9 cellular contexts compared by ENCODE assay signal in genomic region chr11:94740083-94740974, GRCh38. TPM values are rescaled to one million over a fixed set of nuclear protein-coding genes. Genes with fewer than 3 reads are reported as not detected.
DNase-seq lines count a peak whose midpoint lies in the region; ATAC-seq and TF ChIP-seq lines count a peak whose summit lies in the region.
"Had no signal": no experiment of that assay in that cellular context is flagged by ENCODE, and none has a peak within 500 bp of the region (broad histone marks: within the 10 kb centered on the region; RNA-seq: fewer than 3 reads in every experiment).

No MANE protein-coding gene starts in this region.

- no TSS peak for BruUV-seq in Caco-2 (replicated peaks; lab: Mats Ljungman, UMichigan)

- no peaks in the 10 kb centered on the region for H3K9me3 Mint-ChIP-seq in Caco-2 (ENCODE audit: unreplicated experiment)

- no peaks in the 10 kb centered on the region for H3K36me3 ChIP-seq in neuron (ENCODE audit: insufficient read depth, low read length)
- H3K36me3 ChIP-seq in Caco-2 (ENCODE audit: control insufficient read depth, insufficient read depth, low read length), result no peaks in the 10 kb centered on the region

- H3K4me1 ChIP-seq in foreskin keratinocyte (peaks cover 39% of the 10 kb centered on the region), neuron (ENCODE audit: insufficient read depth, low read length) (peaks cover 36% of the 10 kb centered on the region), Caco-2 (peaks cover 55% of the 10 kb centered on the region)

- no peaks in the 10 kb centered on the region for H3K36me3 Mint-ChIP-seq in Caco-2 (ENCODE audit: insufficient read depth, unreplicated experiment)

- no peak for TF ChIP-seq POLR2A in GM18505 (IDR thresholded peaks at IDR 0.05; ENCODE audit: borderline replicate concordance, extremely low read depth, insufficient read depth, insufficient read length)

- TF ChIP-seq CTCF in WI38 (IDR thresholded peaks at IDR 0.05; ENCODE audit: low read depth, low read length) (no peak), foreskin keratinocyte (conservative IDR thresholded peaks at IDR 0.05) (no peak), Caco-2 (IDR thresholded peaks at IDR 0.05; ENCODE audit: insufficient read depth in 1 of 2, low read depth in 1 of 2, low read length in 1 of 2, severe bottlenecking in 1 of 2, unreplicated experiment in 1 of 2) (no peak)

- H3K4me3 ChIP-seq in WI38 (ENCODE audit: low read depth, low read length), result peak overlapping the region; percentile 57
- peak overlapping the region; percentile 72 for H3K4me3 ChIP-seq in neuron (ENCODE audit: low read length)
- H3K4me3 ChIP-seq in Caco-2 (ENCODE audit: low read depth, low read length), result no peak overlapping the region

- no peak overlapping the region for H3K4me3 Mint-ChIP-seq in Caco-2 (ENCODE audit: unreplicated experiment)

- POLR2A ChIA-PET in Caco-2 (lab: Charles Lee), result no interaction called here

- no peaks in the 10 kb centered on the region for H3K27me3 ChIP-seq in foreskin keratinocyte
- no peaks in the 10 kb centered on the region for H3K27me3 ChIP-seq in neuron (ENCODE audit: insufficient read depth, low read length)
- H3K27me3 ChIP-seq in Caco-2 (replicated peaks; ENCODE audit: control insufficient read depth, insufficient read depth, low read length), result no peaks in the 10 kb centered on the region

- H3K27ac Mint-ChIP-seq in Caco-2 (ENCODE audit: unreplicated experiment), result no peak overlapping the region

- H3K4me1 Mint-ChIP-seq in Caco-2 (ENCODE audit: low read depth, unreplicated experiment), result peaks cover 9% of the 10 kb centered on the region

- CTCF ChIA-PET in Caco-2 (lab: Charles Lee), result interaction anchor here (0.8 to 1.3 kb wide), 4 partner anchors 46 to 117 kb away, joined by 3 read pairs; no protein-coding TSS in a partner anchor

- ATAC-seq in HG03342 (IDR thresholded peaks at IDR 0.05; ENCODE audit: unreplicated experiment), result peak; percentile 21
- ATAC-seq in foreskin keratinocyte, result peak; percentile 51
- no peak for ATAC-seq in GM18505 (IDR thresholded peaks at IDR 0.05; ENCODE audit: unreplicated experiment)

- no peaks in the 10 kb centered on the region for H3K9me3 ChIP-seq in neuron (ENCODE audit: low read length)
- H3K9me3 ChIP-seq in Caco-2, result no peaks in the 10 kb centered on the region

- DNase-seq in DMS53 (lab: John Stamatoyannopoulos, UW) (peak; percentile 78), foreskin keratinocyte (no peak), Caco-2 (no peak), NOMO-1 treated with DMSO at 0.1 percent for 48 hours (lab: John Stamatoyannopoulos, UW; ENCODE audit: unreplicated experiment) (no peak)

- no peaks in the 10 kb centered on the region for H3K27me3 Mint-ChIP-seq in Caco-2 (ENCODE audit: insufficient read depth, unreplicated experiment)

- H3K27ac ChIP-seq in foreskin keratinocyte, result peak overlapping the region; percentile 33
- H3K27ac ChIP-seq: KMS-11 had no signal

- intact Hi-C loops in Caco-2 (cut with micrococcal nuclease; ENCODE audit: unreplicated experiment), result no loop called here

- H2AFZ ChIP-seq in neuron (ENCODE audit: low read depth, low read length), result peak overlapping the region; percentile 77

RNA-seq across cellular contexts. Expression of gene AMOTL1, which starts 27.8 kb away (rescaled TPM):
- total RNA-seq in foreskin keratinocyte, result 158 and 182 TPM in 2 replicates
- polyA plus RNA-seq in foreskin keratinocyte, result 25.6 and 26.8 TPM in 2 replicates
- 60.8 and 64.6 TPM in 2 replicates for total RNA-seq in Caco-2 (2022)
